8 cellular contexts compared by ENCODE assay signal in genomic region chr1:58917436-58917835, GRCh38.
"Had no signal": no experiment of that assay in that cellular context is flagged by ENCODE, and none has a peak within 500 bp of the region (broad histone marks: within the 10 kb centered on the region; RNA-seq: fewer than 3 reads in every experiment).

No MANE protein-coding gene starts in this region.

- H3K36me3 ChIP-seq: HAP-1 had no signal

- ATAC-seq: HCT116 had no signal

- H3K9me3 ChIP-seq: HAP-1 had no signal

- DNase-seq: GM23248, GOT3, H7, HFFc6, KG1 had no signal

- H3K4me3 ChIP-seq: GM23248, HAP-1 had no signal

- H3K9ac ChIP-seq: GM23248 had no signal

- H3K4me1 ChIP-seq: HAP-1 had no signal

- H3K27ac ChIP-seq: GM23248, HL-60 had no signal

- H2AFZ ChIP-seq: GM23248 had no signal
